In the genomic region with DNA sequence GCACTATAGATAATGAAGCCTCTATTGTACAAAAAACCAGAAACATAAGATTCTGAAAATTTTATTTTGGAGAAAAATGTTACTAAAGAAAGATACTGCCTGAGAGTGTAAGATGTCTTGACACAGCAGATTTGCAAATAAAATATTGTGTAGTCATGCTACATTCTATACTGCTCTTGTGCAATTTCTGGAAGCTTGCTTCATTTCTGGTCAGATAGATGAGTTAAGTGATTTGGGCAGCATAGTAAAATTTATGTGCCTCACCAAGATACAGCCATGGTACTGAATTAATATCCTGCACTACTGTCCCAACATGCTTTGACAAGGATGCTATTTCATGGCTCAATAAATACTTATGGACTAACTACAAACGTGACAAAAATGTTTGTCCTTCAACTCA, we compare ENCODE assay signal across 1 cellular context.
TF ChIP-seq lines count a peak whose summit lies in the region.

No MANE protein-coding gene starts in this region.

TF ChIP-seq in IMR-90, 13 proteins besides CTCF, POLR2A, EP300 and RAD21:
- TF ChIP-seq CEBPB (IDR thresholded peaks at IDR 0.05; ENCODE audit: low read depth, low read length) (peak; percentile 90), MAZ (IDR thresholded peaks at IDR 0.05; ENCODE audit: borderline replicate concordance, low read depth, low read length) (no peak), MAFK (IDR thresholded peaks at IDR 0.05; ENCODE audit: low read depth, low read length) (peak; percentile 46; the same call in 1 of the 2 replicates), NFE2L2 (IDR thresholded peaks at IDR 0.05; ENCODE audit: low read depth, low read length) (peak; percentile 47; the same call in 1 of the 2 replicates)
